ENCODE assay signal across 1 cellular context in genomic region chr19:9139609-9140158, GRCh38.
TF ChIP-seq lines count a peak whose summit lies in the region.

No MANE protein-coding gene starts in this region.

TF ChIP-seq in H1, 55 proteins besides CTCF, POLR2A, EP300 and RAD21:
- TF ChIP-seq POU5F1 (IDR thresholded peaks at IDR 0.05; ENCODE audit: low read depth, low read length) (no peak), SP4 (IDR thresholded peaks at IDR 0.05; ENCODE audit: low read length) (no peak), YY1 (IDR thresholded peaks at IDR 0.05; ENCODE audit: low read depth, low read length) (no peak), SIX5 (IDR thresholded peaks at IDR 0.05; ENCODE audit: low read depth, low read length) (no peak), TAF1 (IDR thresholded peaks at IDR 0.05; ENCODE audit: low read depth, low read length) (no peak), HDAC2 (IDR thresholded peaks at IDR 0.05; ENCODE audit: borderline replicate concordance in 1 of 2, low read depth in 2 of 2, low read length in 2 of 2) (no peak), CREB1 (IDR thresholded peaks at IDR 0.05) (no peak), PHF8 (conservative IDR thresholded peaks at IDR 0.05; ENCODE audit: low read depth, low read length) (no peak), USF2 (IDR thresholded peaks at IDR 0.05; ENCODE audit: low read length) (no peak), EGR1 (IDR thresholded peaks at IDR 0.05; ENCODE audit: borderline replicate concordance, low read depth, low read length) (no peak), ZNF274 (IDR thresholded peaks at IDR 0.05; ENCODE audit: borderline replicate concordance, extremely low read depth, low read length) (no peak), ATF3 (IDR thresholded peaks at IDR 0.05; ENCODE audit: insufficient read depth, low read depth, low read length) (no peak), RFX5 (IDR thresholded peaks at IDR 0.05; ENCODE audit: borderline replicate concordance, low read depth, low read length) (no peak), TAF7 (optimal IDR thresholded peaks at IDR 0.05; ENCODE audit: borderline replicate concordance, low read depth, low read length) (no peak), HDAC6 (IDR thresholded peaks at IDR 0.05; ENCODE audit: low read depth, low read length) (no peak), NANOG (IDR thresholded peaks at IDR 0.05; ENCODE audit: insufficient read depth, low read depth, low read length, poor library complexity, severe bottlenecking) (no peak), JUN (IDR thresholded peaks at IDR 0.05; ENCODE audit: low read depth, low read length) (no peak)
